Comparison of ENCODE assay signal across 13 cellular contexts in genomic region chr17:29867643-29868181, GRCh38.
A peak's percentile ranks its signal among the peaks of the same experiment; 100 is the strongest.
DNase-seq lines count a peak whose midpoint lies in the region; ATAC-seq, FAIRE-seq and TF ChIP-seq lines count a peak whose summit lies in the region.
"Had no signal": no experiment of that assay in that cellular context is flagged by ENCODE, and none has a peak within 500 bp of the region (broad histone marks: within the 10 kb centered on the region; RNA-seq: fewer than 3 reads in every experiment).

No MANE protein-coding gene starts in this region.

- peaks cover 53% of the 10 kb centered on the region for H3K79me2 ChIP-seq in GM23248 (ENCODE audit: insufficient read depth)

- H3K27me3 ChIP-seq in BE2C (no peaks in the 10 kb centered on the region), GM23248 (replicated peaks; ENCODE audit: insufficient read depth) (no peaks in the 10 kb centered on the region)
- H3K27me3 ChIP-seq: spleen had no signal

- 59 to 60% methylated on average over 2 of the region's 2 CpGs for whole genome bisulfite sequencing in GM23248 (ENCODE audit: low coverage in 1 of 2, low lambda C conversion rate in 2 of 2, missing lambda C conversion rate in 2 of 2), 2 experiments

- no peaks in the 10 kb centered on the region for H3K9me3 ChIP-seq in BE2C
- no peaks in the 10 kb centered on the region for H3K9me3 ChIP-seq in GM23248 (ENCODE audit: low read depth)
- H3K9me3 ChIP-seq: spleen had no signal

- H3K27ac ChIP-seq in GM23248: no peak overlapping the region
- H3K27ac ChIP-seq: SK-N-MC, spleen had no signal

- in situ Hi-C loops in GM23248 (cut with MboI): no loop called here

- no peak overlapping the region for H3K4me2 ChIP-seq in GM23248 (ENCODE audit: unreplicated experiment)

- H4K20me1 ChIP-seq in GM23248 (ENCODE audit: insufficient read depth): no peaks in the 10 kb centered on the region; the same call in 1 of the 2 replicates

- DNase-seq in BE2C: no peak
- DNase-seq in GM23248: peak; percentile 8
- no peak for DNase-seq in left lobe of liver (ENCODE audit: low spot score)
- DNase-seq in NCI-H446 treated with DMSO at 0.1 percent for 48 hours (lab: John Stamatoyannopoulos, UW): no peak
- DNase-seq in H54 (ENCODE audit: insufficient read length, low spot score): no peak
- DNase-seq: activated CD8-positive, alpha-beta memory T cell treated with anti-CD3 and anti-CD28 coated beads for 24 hours; amygdala; MV-4-11; spleen had no signal

- H2AFZ ChIP-seq in GM23248: no peak overlapping the region

- no peak overlapping the region for H3K4me3 ChIP-seq in BE2C (ENCODE audit: low read depth, low read length)
- no peak overlapping the region for H3K4me3 ChIP-seq in GM23248
- H3K4me3 ChIP-seq: SK-N-MC, spleen had no signal

- no peaks in the 10 kb centered on the region for H3K9me2 ChIP-seq in GM23248 (ENCODE audit: insufficient read depth)

- no peaks in the 10 kb centered on the region for H3F3A ChIP-seq in GM23248 (ENCODE audit: insufficient read depth)

- H3K36me3 ChIP-seq in BE2C (no peaks in the 10 kb centered on the region), GM23248 (ENCODE audit: low read depth) (no peaks in the 10 kb centered on the region)
- H3K36me3 ChIP-seq: spleen had no signal

- H3K4me1 ChIP-seq in BE2C (no peaks in the 10 kb centered on the region), GM23248 (ENCODE audit: insufficient read depth) (no peaks in the 10 kb centered on the region)

- TF ChIP-seq CTCF in BE2C (IDR thresholded peaks at IDR 0.05; ENCODE audit: low read depth, low read length): 0 out of 2 replicates have a peak, but pooled peaks have one; percentile 19

- H3K9ac ChIP-seq in GM23248: no peak overlapping the region

- FAIRE-seq in H54 (lab: Jason Lieb, UNC): no peak

- TF ChIP-seq POLR2A in H54 (IDR thresholded peaks at IDR 0.05; ENCODE audit: low read depth, low read length): no peak

- 0 out of 3 replicates have a peak, but pooled peaks have one; percentile 34 for ATAC-seq in SK-N-SH treated with all-trans-retinoic acid at 6 μM for 48 hours
- ATAC-seq in left lobe of liver: peak; percentile 38
- no peak for ATAC-seq in GM18907 (IDR thresholded peaks at IDR 0.05; ENCODE audit: unreplicated experiment)
- no peak for ATAC-seq in GM18867 (IDR thresholded peaks at IDR 0.05; ENCODE audit: unreplicated experiment)

TF ChIP-seq in SK-N-SH treated with all-trans-retinoic acid at 6 μM for 48 hours, 23 proteins besides CTCF, POLR2A, EP300 and RAD21:
- TF ChIP-seq TCF4 (CRISPR knock-in tag; IDR thresholded peaks at IDR 0.05; ENCODE audit: borderline replicate concordance) (no peak), OSR1 (CRISPR knock-in tag; IDR thresholded peaks at IDR 0.05) (no peak), PATZ1 (CRISPR knock-in tag; IDR thresholded peaks at IDR 0.05; ENCODE audit: borderline replicate concordance) (no peak), TOX (CRISPR knock-in tag; IDR thresholded peaks at IDR 0.05; ENCODE audit: borderline replicate concordance) (no peak), BACH2 (CRISPR knock-in tag; IDR thresholded peaks at IDR 0.05; ENCODE audit: borderline replicate concordance) (no peak), ZFP3 (CRISPR knock-in tag; IDR thresholded peaks at IDR 0.05) (no peak), GLIS3 (CRISPR knock-in tag; IDR thresholded peaks at IDR 0.05) (no peak), ZFP30 (CRISPR knock-in tag; IDR thresholded peaks at IDR 0.05) (no peak), SNAI2 (CRISPR knock-in tag; IDR thresholded peaks at IDR 0.05) (no peak), ZNF565 (CRISPR knock-in tag; conservative IDR thresholded peaks at IDR 0.05; ENCODE audit: low read depth) (no peak), ZNF70 (CRISPR knock-in tag; IDR thresholded peaks at IDR 0.05) (no peak), ARNTL (CRISPR knock-in tag; IDR thresholded peaks at IDR 0.05; ENCODE audit: borderline replicate concordance, low read depth) (no peak), RARB (CRISPR knock-in tag; IDR thresholded peaks at IDR 0.05) (no peak), ZNF8 (CRISPR knock-in tag; IDR thresholded peaks at IDR 0.05) (no peak), ZC3H10 (CRISPR knock-in tag; IDR thresholded peaks at IDR 0.05) (no peak), PPARA (CRISPR knock-in tag; IDR thresholded peaks at IDR 0.05; ENCODE audit: borderline replicate concordance) (no peak), CSDC2 (CRISPR knock-in tag; IDR thresholded peaks at IDR 0.05) (no peak), ESRRG (CRISPR knock-in tag; IDR thresholded peaks at IDR 0.05) (no peak)
- TF ChIP-seq, protein P1, sequence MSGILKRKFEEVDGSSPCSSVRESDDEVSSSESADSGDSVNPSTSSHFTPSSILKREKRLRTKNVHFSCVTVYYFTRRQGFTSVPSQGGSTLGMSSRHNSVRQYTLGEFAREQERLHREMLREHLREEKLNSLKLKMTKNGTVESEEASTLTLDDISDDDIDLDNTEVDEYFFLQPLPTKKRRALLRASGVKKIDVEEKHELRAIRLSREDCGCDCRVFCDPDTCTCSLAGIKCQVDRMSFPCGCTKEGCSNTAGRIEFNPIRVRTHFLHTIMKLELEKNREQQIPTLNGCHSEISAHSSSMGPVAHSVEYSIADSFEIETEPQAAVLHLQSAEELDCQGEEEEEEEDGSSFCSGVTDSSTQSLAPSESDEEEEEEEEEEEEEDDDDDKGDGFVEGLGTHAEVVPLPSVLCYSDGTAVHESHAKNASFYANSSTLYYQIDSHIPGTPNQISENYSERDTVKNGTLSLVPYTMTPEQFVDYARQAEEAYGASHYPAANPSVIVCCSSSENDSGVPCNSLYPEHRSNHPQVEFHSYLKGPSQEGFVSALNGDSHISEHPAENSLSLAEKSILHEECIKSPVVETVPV (CRISPR knock-in tag; IDR thresholded peaks at IDR 0.05): no peak
- TF ChIP-seq, protein P2, sequence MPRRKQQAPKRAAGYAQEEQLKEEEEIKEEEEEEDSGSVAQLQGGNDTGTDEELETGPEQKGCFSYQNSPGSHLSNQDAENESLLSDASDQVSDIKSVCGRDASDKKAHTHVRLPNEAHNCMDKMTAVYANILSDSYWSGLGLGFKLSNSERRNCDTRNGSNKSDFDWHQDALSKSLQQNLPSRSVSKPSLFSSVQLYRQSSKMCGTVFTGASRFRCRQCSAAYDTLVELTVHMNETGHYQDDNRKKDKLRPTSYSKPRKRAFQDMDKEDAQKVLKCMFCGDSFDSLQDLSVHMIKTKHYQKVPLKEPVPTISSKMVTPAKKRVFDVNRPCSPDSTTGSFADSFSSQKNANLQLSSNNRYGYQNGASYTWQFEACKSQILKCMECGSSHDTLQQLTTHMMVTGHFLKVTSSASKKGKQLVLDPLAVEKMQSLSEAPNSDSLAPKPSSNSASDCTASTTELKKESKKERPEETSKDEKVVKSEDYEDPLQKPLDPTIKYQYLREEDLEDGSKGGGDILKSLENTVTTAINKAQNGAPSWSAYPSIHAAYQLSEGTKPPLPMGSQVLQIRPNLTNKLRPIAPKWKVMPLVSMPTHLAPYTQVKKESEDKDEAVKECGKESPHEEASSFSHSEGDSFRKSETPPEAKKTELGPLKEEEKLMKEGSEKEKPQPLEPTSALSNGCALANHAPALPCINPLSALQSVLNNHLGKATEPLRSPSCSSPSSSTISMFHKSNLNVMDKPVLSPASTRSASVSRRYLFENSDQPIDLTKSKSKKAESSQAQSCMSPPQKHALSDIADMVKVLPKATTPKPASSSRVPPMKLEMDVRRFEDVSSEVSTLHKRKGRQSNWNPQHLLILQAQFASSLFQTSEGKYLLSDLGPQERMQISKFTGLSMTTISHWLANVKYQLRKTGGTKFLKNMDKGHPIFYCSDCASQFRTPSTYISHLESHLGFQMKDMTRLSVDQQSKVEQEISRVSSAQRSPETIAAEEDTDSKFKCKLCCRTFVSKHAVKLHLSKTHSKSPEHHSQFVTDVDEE (CRISPR knock-in tag; IDR thresholded peaks at IDR 0.05): no peak

Comparison
In these comparisons a context has a peak if more than half of its experiments do, and no peak if none do; other contexts are left out.
1. ATAC-seq: peak in SK-N-SH treated with all-trans-retinoic acid at 6 μM for 48 hours (single experiment) and left lobe of liver (single experiment); none in GM18907 (single experiment) and GM18867 (single experiment).